In genomic region chr3:1808590-1808989, GRCh38 we compare ENCODE assay signal across 27 cellular contexts.
"Had no signal": no experiment of that assay in that cellular context is flagged by ENCODE, and none has a peak within 500 bp of the region (broad histone marks: within the 10 kb centered on the region; RNA-seq: fewer than 3 reads in every experiment).

No MANE protein-coding gene starts in this region.

- H3K27me3 ChIP-seq: stomach, suprapubic skin, testis, thyroid gland, tibial artery, tibial nerve, transverse colon, upper lobe of left lung, upper lobe of right lung, uterus, vagina had no signal

- DNase-seq: stimulated activated CD4-positive, alpha-beta T cell treated with anti-CD3 and anti-CD28 coated beads, Interleukin-2, amount 100 ng/mL, for 48 hours; stimulated activated CD4-positive, alpha-beta T cell treated with anti-CD3 and anti-CD28 coated beads, Interleukin-4, amount 100 ng/mL, for 1 hour; stimulated activated CD4-positive, alpha-beta T cell treated with anti-CD3 and anti-CD28 coated beads, Interleukin-4, amount 100 ng/mL, for 24 hours; stimulated activated CD4-positive, alpha-beta T cell treated with anti-CD3 and anti-CD28 coated beads, Interleukin-4, amount 100 ng/mL, for 4 hours; stimulated activated CD8-positive, alpha-beta memory T cell treated with anti-CD3 and anti-CD28 coated beads, Interleukin-4, amount 100 ng/mL, for 48 hours; stimulated activated naive B cell treated with anti-CD40 and anti-IgM and Interleukin-4, amounts not matched to agents 10 μg/mL and 1 μg/mL and 100 μg/mL, for 72 hours; stimulated activated naive CD4-positive, alpha-beta T cell; stimulated activated naive CD4-positive, alpha-beta T cell treated with Interleukin-2 at 50 U/mL for 16 hours; stimulated activated naive CD8-positive, alpha-beta T cell treated with anti-CD3 and anti-CD28 coated beads, Interleukin-15, amount 100 ng/mL, for 72 hours; stimulated activated naive CD8-positive, alpha-beta T cell treated with anti-CD3 and anti-CD28 coated beads, Interleukin-15, Interleukin-2, amounts not matched to agents 100 U/mL and 50 U/mL, for 24 hours; stomach; substantia nigra; testis; thyroid gland; tibial artery; transverse colon; trophoblast cell; upper lobe of left lung; upper lobe of right lung; uterus had no signal

- H3K9me3 ChIP-seq: suprapubic skin, testis, thyroid gland, upper lobe of left lung, upper lobe of right lung, uterus had no signal

- H3K4me3 ChIP-seq: stomach, suprapubic skin, testis, thoracic aorta, thyroid gland, tibial artery, tibial nerve, transverse colon, upper lobe of left lung, upper lobe of right lung, uterus, vagina had no signal

- FAIRE-seq: urothelium cell line had no signal

- H3K36me3 ChIP-seq: stomach, suprapubic skin, thoracic aorta, thyroid gland, tibial artery, tibial nerve, transverse colon, upper lobe of left lung, upper lobe of right lung, uterus, vagina had no signal

- H3K4me1 ChIP-seq: stomach, suprapubic skin, testis, thyroid gland, tibial artery, tibial nerve, transverse colon, upper lobe of left lung, upper lobe of right lung, uterus, vagina had no signal

- H3K27ac ChIP-seq: stomach, suprapubic skin, testis, thoracic aorta, thyroid gland, tibial artery, tibial nerve, transverse colon, upper lobe of left lung, upper lobe of right lung, uterus, vagina had no signal

- ATAC-seq: stimulated activated effector memory CD8-positive, alpha-beta T cell treated with anti-CD3 and anti-CD28 coated beads, Interleukin-12 subunit alpha, Interleukin-12 subunit beta, amount 100 ng/mL, for 72 hours; stimulated activated memory B cell treated with anti-CD40 and anti-IgM and Interleukin-4, amounts not matched to agents 10 μg/mL and 1 μg/mL and 100 μg/mL, for 72 hours; stimulated activated naive B cell treated with anti-CD40 and anti-IgM and Interleukin-4, amounts not matched to agents 10 μg/mL and 1 μg/mL and 100 μg/mL, for 72 hours; stimulated activated naive CD8-positive, alpha-beta T cell treated with anti-CD3 and anti-CD28 coated beads, Interleukin-15, amount 100 ng/mL, for 72 hours; stimulated activated naive CD8-positive, alpha-beta T cell treated with anti-CD3 and anti-CD28 coated beads, Interleukin-15, Interleukin-2, amounts not matched to agents 100 U/mL and 50 U/mL, for 24 hours; upper lobe of right lung had no signal
